Comparison of ENCODE assay signal across 23 cellular contexts in the genomic region with DNA sequence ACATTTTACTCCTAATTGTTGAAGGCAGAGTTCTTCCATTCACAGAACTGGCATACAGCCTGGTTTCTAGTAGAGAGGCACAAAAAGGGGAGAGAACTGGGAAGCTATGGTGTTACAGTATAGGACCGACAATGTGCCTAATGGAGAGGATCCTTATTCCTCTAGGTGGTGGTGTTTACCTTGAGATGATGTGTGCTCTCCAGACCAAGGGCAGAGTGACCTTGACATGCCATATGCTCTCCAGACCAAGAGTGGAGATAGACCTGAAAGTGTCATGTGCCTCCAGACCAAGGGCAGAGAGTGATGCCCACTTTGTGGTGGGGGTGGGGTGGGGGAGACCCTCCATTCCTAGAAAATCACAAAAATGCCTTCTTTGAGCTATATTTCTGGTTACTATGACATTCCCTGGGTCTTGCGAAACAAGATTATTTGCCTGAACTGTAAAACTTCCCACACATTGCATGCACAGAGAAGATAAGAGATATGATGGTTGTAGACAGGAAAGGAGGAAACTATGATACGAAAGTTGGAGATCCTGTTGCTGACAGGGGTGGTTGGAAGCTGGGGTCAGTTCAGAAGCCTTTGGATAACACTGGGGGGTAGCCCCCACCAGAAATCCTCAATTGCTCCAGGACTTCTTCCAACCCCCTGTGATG.
DNase-seq lines count a peak whose midpoint lies in the region; ATAC-seq and TF ChIP-seq lines count a peak whose summit lies in the region.
"Had no signal": no experiment of that assay in that cellular context is flagged by ENCODE, and none has a peak within 500 bp of the region (broad histone marks: within the 10 kb centered on the region; RNA-seq: fewer than 3 reads in every experiment).

No MANE protein-coding gene starts in this region.

- no peak overlapping the region for H3K27ac ChIP-seq in endodermal cell (ENCODE audit: low read depth, low read length)
- H3K27ac ChIP-seq: 22Rv1, HL-60, Peyer's patch had no signal

- in situ Hi-C loops in SK-MEL-5 (cut with HindIII; ENCODE audit: low pct_unique_long_range_greater_than_20kb, low sequenced_read_pairs): no loop called here

- peaks cover 2% of the 10 kb centered on the region for H3K4me1 Mint-ChIP-seq in endodermal cell
- H3K4me1 Mint-ChIP-seq: T-cell had no signal

- peaks cover 39% of the 10 kb centered on the region for H3K9me3 Mint-ChIP-seq in endodermal cell
- H3K9me3 Mint-ChIP-seq: CD8-positive, alpha-beta T cell; T-cell had no signal

- H3K9me3 ChIP-seq in endodermal cell (ENCODE audit: control insufficient read depth, low read length): peaks cover 16% of the 10 kb centered on the region
- H3K9me3 ChIP-seq: BE2C, Peyer's patch, SK-N-SH had no signal

- H3K9ac ChIP-seq in endodermal cell (ENCODE audit: extremely low read depth, low read length, poor library complexity, severe bottlenecking): no peak overlapping the region
- H3K9ac ChIP-seq: SK-N-SH had no signal

- DNase-seq in DMS53 (lab: John Stamatoyannopoulos, UW) (peak; percentile 8), DMS53 treated with DMSO at 0.1 percent for 48 hours (lab: John Stamatoyannopoulos, UW; ENCODE audit: unreplicated experiment) (no peak), SK-MEL-5 (ENCODE audit: low read depth, low spot score) (peak; percentile 5), endodermal cell (no peak), Kasumi-1 (lab: John Stamatoyannopoulos, UW) (no peak), SIG-M5 (lab: John Stamatoyannopoulos, UW) (no peak)
- DNase-seq: BE2C; CD8-positive, alpha-beta T cell; DND-41; GDM1; NCI-H1436; NCI-H2029; NCI-H2171 treated with DMSO at 0.1 percent for 48 hours; NCI-H748 treated with DMSO at 0.1 percent for 48 hours; Peyer's patch; SK-N-SH; T-cell had no signal

- no peak overlapping the region for H3K27ac Mint-ChIP-seq in endodermal cell
- H3K27ac Mint-ChIP-seq: CD8-positive, alpha-beta T cell; T-cell had no signal

- ATAC-seq in HG03280 (IDR thresholded peaks at IDR 0.05; ENCODE audit: unreplicated experiment): no peak
- no peak for ATAC-seq in GM21367 (IDR thresholded peaks at IDR 0.05; ENCODE audit: unreplicated experiment)
- ATAC-seq: CD8-positive, alpha-beta T cell; GM12878; Right ventricle myocardium inferior; T-cell had no signal

- WGBS in endodermal cell (ENCODE audit: insufficient coverage in 1 of 2, insufficient read length in 1 of 2), 2 experiments: 83 to 93% methylated on average over 1 to 3 of the region's 3 CpGs

- no peaks in the 10 kb centered on the region for H3K36me3 ChIP-seq in endodermal cell (ENCODE audit: control insufficient read depth, insufficient read depth, low read length)
- H3K36me3 ChIP-seq: BE2C, Peyer's patch had no signal

- H3K27me3 ChIP-seq in endodermal cell (ENCODE audit: control insufficient read depth, insufficient read depth, low read length, poor library complexity, severe bottlenecking): no peaks in the 10 kb centered on the region
- H3K27me3 ChIP-seq: BE2C, Peyer's patch had no signal

- H3K36me3 Mint-ChIP-seq in endodermal cell (ENCODE audit: low read depth): peaks cover 12% of the 10 kb centered on the region
- H3K36me3 Mint-ChIP-seq: CD8-positive, alpha-beta T cell; T-cell had no signal

- no peaks in the 10 kb centered on the region for H3K27me3 Mint-ChIP-seq in endodermal cell (ENCODE audit: insufficient read depth)

- H3K4me1 ChIP-seq in endodermal cell (ENCODE audit: control insufficient read depth, insufficient read depth, low read length): no peaks in the 10 kb centered on the region
- H3K4me1 ChIP-seq: BE2C, Peyer's patch had no signal

- peak; percentile 49 for TF ChIP-seq CTCF in endodermal cell (conservative IDR thresholded peaks at IDR 0.05)

- no peak overlapping the region for H3K4me3 ChIP-seq in endodermal cell (ENCODE audit: low read length)
- H3K4me3 ChIP-seq: GM12878, Peyer's patch had no signal

- H3K4me3 Mint-ChIP-seq in endodermal cell: no peak overlapping the region
- H3K4me3 Mint-ChIP-seq: CD8-positive, alpha-beta T cell; T-cell had no signal

Comparison
In these comparisons a context has a peak if more than half of its experiments do, and no peak if none do; other contexts are left out.
1. DNase-seq: peak in DMS53 (single experiment) and SK-MEL-5 (single experiment); none in DMS53 treated with DMSO at 0.1 percent for 48 hours (single experiment), endodermal cell (single experiment), Kasumi-1 (0 of 2) and SIG-M5 (single experiment).